1 cellular context compared by ENCODE assay signal in the genomic region with DNA sequence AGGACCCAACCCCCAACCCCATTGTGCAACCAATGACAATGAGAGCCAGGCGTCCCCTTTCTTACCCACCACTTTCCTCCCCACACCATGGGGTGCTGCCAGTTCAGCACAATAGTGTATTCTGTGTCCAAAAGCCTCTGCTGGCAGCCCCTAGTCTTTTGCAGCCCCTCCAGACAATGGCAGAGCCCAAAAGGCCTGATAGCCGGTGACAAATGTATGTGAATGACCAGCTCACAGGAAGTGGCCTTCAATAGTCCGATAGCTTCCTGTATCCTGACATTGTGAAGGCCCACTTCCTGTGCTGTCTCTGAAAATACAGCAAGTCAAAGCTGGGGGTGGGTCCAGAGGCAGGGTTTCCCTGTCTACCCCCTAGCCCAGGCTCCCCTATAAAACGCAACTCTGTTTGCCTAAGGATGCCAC.
TF ChIP-seq lines count a peak whose summit lies in the region.

No MANE protein-coding gene starts in this region.

TF ChIP-seq in HepG2, 621 proteins besides CTCF, POLR2A, EP300 and RAD21:
- TF ChIP-seq RELA (CRISPR knock-in tag; IDR thresholded peaks at IDR 0.05) (no peak), SIX4 (CRISPR knock-in tag; IDR thresholded peaks at IDR 0.05) (no peak), ZNF619 (CRISPR knock-in tag; IDR thresholded peaks at IDR 0.05) (no peak), PHB2 (IDR thresholded peaks at IDR 0.05; ENCODE audit: partially characterized antibody) (no peak), GABPA (IDR thresholded peaks at IDR 0.05; ENCODE audit: low read depth, low read length) (no peak), GABPA (CRISPR knock-in tag; IDR thresholded peaks at IDR 0.05; ENCODE audit: low read depth) (peak; percentile 23; the same call in 1 of the 2 replicates), GZF1 (CRISPR knock-in tag; IDR thresholded peaks at IDR 0.05) (no peak)
